ENCODE assay signal across 11 cellular contexts in the genomic region with DNA sequence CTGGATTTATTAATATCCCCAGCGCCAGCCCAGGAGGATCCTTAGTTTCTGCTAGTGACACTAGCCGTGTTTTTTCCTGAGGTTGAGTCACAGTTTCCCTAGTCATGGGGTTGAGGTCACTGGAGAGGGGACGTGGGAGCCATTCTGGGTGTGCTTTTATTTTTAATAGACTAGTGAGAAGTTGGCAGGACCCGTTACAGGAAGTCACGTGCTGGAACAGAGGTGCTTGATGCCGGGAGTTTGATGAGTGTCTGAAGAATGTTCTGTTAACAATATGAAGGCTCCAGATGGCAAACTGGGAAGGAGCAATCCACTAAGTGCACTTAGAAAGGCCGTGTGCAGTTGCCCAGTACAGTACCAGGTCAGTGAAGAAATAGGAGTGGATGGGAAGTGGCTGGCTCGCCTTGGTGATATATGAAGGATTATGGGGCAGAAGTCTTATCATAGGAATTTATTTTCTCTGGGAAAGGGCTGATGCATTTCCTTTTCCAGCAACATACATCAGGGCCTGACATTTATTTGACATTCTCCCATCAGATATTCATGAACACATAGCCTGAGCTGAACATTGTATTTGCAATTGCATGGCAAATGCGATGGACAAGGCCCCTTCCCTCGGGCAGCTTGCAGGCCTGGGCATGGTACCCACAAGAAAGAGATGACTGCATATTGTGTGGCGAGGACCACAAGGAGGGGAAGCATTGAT.
DNase-seq lines count a peak whose midpoint lies in the region; ATAC-seq and TF ChIP-seq lines count a peak whose summit lies in the region.
"Had no signal": no experiment of that assay in that cellular context is flagged by ENCODE, and none has a peak within 500 bp of the region (broad histone marks: within the 10 kb centered on the region; RNA-seq: fewer than 3 reads in every experiment).

No MANE protein-coding gene starts in this region.

- peaks cover 26 to 59% (median 48%) of the 10 kb centered on the region in 7 donors for H3K4me1 Mint-ChIP-seq in naive thymus-derived CD4-positive, alpha-beta T cell

- peak overlapping the region; percentile 31 to 67 (median 52) for H3K4me2 ChIP-seq in BLaER1 treated with 17β-estradiol and CSF1 and Interleukin-3, amounts not matched to agents 10 nM and 100 nM
- H3K4me2 ChIP-seq: SK-N-SH had no signal

- peak; percentile 8 for DNase-seq in KBM-7
- peak in 1 of 9 donors; percentile 17 for DNase-seq in naive thymus-derived CD4-positive, alpha-beta T cell
- DNase-seq in hippocampal formation (lab: John Stamatoyannopoulos, UW), result no peak
- DNase-seq: NCI-H526 treated with DMSO at 0.1 percent for 48 hours, SK-N-SH had no signal

- in situ Hi-C loops in KBM-7 (cut with MboI; ENCODE audit: low pct_unique_long_range_greater_than_20kb, low sequenced_read_pairs), result no loop called here

- H3K9me3 ChIP-seq in BLaER1 treated with 17β-estradiol and CSF1 and Interleukin-3, amounts not matched to agents 10 nM and 100 nM (replicated peaks in 1 of 11), result peaks cover 0 to 40% (median 10%) of the 10 kb centered on the region in 11 experiments; a peak in 10 of 22 replicates
- H3K9me3 ChIP-seq in naive thymus-derived CD4-positive, alpha-beta T cell (ENCODE audit: control insufficient read depth in 2 of 3, low read length in 3 of 3), result no peaks in the 10 kb centered on the region
- H3K9me3 ChIP-seq: SK-N-SH, vagina had no signal

- 0 out of 22 replicates have a peak overlapping the region, but pooled peaks of 1 of the 11 experiments have one; percentile 17 for H3K27ac ChIP-seq in BLaER1 treated with 17β-estradiol and CSF1 and Interleukin-3, amounts not matched to agents 10 nM and 100 nM
- no peak overlapping the region for H3K27ac ChIP-seq in naive thymus-derived CD4-positive, alpha-beta T cell (ENCODE audit: low read depth, low read length)
- H3K27ac ChIP-seq: vagina had no signal

- POLR2A ChIA-PET in naive thymus-derived CD4-positive, alpha-beta T cell (lab: Charles Lee), result interaction anchor here (0.6 to 1.4 kb wide), 6 partner anchors 8 to 143 kb away, joined by 3 to 6 read pairs (median 3); no protein-coding TSS in a partner anchor

- H3K36me3 Mint-ChIP-seq in naive thymus-derived CD4-positive, alpha-beta T cell, result peaks cover 0 to 11% (median 0%) of the 10 kb centered on the region in 5 donors

- no peak overlapping the region for H3K4me3 ChIP-seq in BLaER1 treated with 17β-estradiol and CSF1 and Interleukin-3, amounts not matched to agents 10 nM and 100 nM
- no peak overlapping the region for H3K4me3 ChIP-seq in naive thymus-derived CD4-positive, alpha-beta T cell (ENCODE audit: low read length)
- H3K4me3 ChIP-seq: vagina had no signal

- H3K9ac ChIP-seq in BLaER1 treated with 17β-estradiol and CSF1 and Interleukin-3, amounts not matched to agents 10 nM and 100 nM, result no peak overlapping the region
- H3K9ac ChIP-seq: SK-N-SH had no signal

- CTCF ChIA-PET in naive thymus-derived CD4-positive, alpha-beta T cell (lab: Charles Lee), result no interaction called here

- peak; percentile 55 for ATAC-seq in esophagus mucosa
- ATAC-seq in naive thymus-derived CD4-positive, alpha-beta T cell, result no peak
- no peak for ATAC-seq in GM18517 (IDR thresholded peaks at IDR 0.05; ENCODE audit: unreplicated experiment)
- ATAC-seq in GM21825 (IDR thresholded peaks at IDR 0.05; ENCODE audit: unreplicated experiment), result no peak
- ATAC-seq in SK-N-SH treated with all-trans-retinoic acid at 6 μM for 48 hours, result no peak

- H3K36me3 ChIP-seq in BLaER1 treated with 17β-estradiol and CSF1 and Interleukin-3, amounts not matched to agents 10 nM and 100 nM, result no peaks in the 10 kb centered on the region
- H3K36me3 ChIP-seq in naive thymus-derived CD4-positive, alpha-beta T cell (ENCODE audit: control insufficient read depth in 2 of 3, insufficient read depth in 3 of 3, low read length in 3 of 3), result no peaks in the 10 kb centered on the region
- H3K36me3 ChIP-seq: vagina had no signal

- peak overlapping the region in 4 of 9 donors; percentile 23 to 77 (median 58) for H3K27ac Mint-ChIP-seq in naive thymus-derived CD4-positive, alpha-beta T cell

- intact Hi-C loops in naive thymus-derived CD4-positive, alpha-beta T cell (cut with micrococcal nuclease), result no loop called here

- peaks cover 0 to 2% (median 0%) of the 10 kb centered on the region in 11 donors for H3K9me3 Mint-ChIP-seq in naive thymus-derived CD4-positive, alpha-beta T cell

- no peaks in the 10 kb centered on the region for H4K20me1 ChIP-seq in BLaER1 treated with 17β-estradiol and CSF1 and Interleukin-3, amounts not matched to agents 10 nM and 100 nM

- no peaks in the 10 kb centered on the region for H3K27me3 ChIP-seq in BLaER1 treated with 17β-estradiol and CSF1 and Interleukin-3, amounts not matched to agents 10 nM and 100 nM
- no peaks in the 10 kb centered on the region for H3K27me3 ChIP-seq in naive thymus-derived CD4-positive, alpha-beta T cell (ENCODE audit: control insufficient read depth in 2 of 2, insufficient read depth in 2 of 2, low read length in 2 of 2)
- H3K27me3 ChIP-seq: vagina had no signal

- H3K27me3 Mint-ChIP-seq in naive thymus-derived CD4-positive, alpha-beta T cell, result peaks cover 0 to 16% (median 0%) of the 10 kb centered on the region in 5 donors

- H3K4me1 ChIP-seq in BLaER1 treated with 17β-estradiol and CSF1 and Interleukin-3, amounts not matched to agents 10 nM and 100 nM, result peaks cover 10 to 33% (median 19%) of the 10 kb centered on the region in 10 experiments
- peaks cover 10 to 35% of the 10 kb centered on the region in 2 donors for H3K4me1 ChIP-seq in naive thymus-derived CD4-positive, alpha-beta T cell (ENCODE audit: control insufficient read depth in 2 of 2, insufficient read depth in 2 of 2, low read length in 2 of 2)
- H3K4me1 ChIP-seq: vagina had no signal

- H3K4me3 Mint-ChIP-seq in naive thymus-derived CD4-positive, alpha-beta T cell, result peak overlapping the region in 8 of 10 donors; percentile 3 to 66 (median 40)

TF ChIP-seq in SK-N-SH treated with all-trans-retinoic acid at 6 μM for 48 hours, 23 proteins besides CTCF, POLR2A, EP300 and RAD21:
- no peak for TF ChIP-seq TOX (CRISPR knock-in tag; IDR thresholded peaks at IDR 0.05; ENCODE audit: borderline replicate concordance)
- TF ChIP-seq ZFP30 (CRISPR knock-in tag; IDR thresholded peaks at IDR 0.05), result no peak
- TF ChIP-seq ESRRG (CRISPR knock-in tag; IDR thresholded peaks at IDR 0.05), result no peak
- TF ChIP-seq RARB (CRISPR knock-in tag; IDR thresholded peaks at IDR 0.05), result no peak
- TF ChIP-seq PPARA (CRISPR knock-in tag; IDR thresholded peaks at IDR 0.05; ENCODE audit: borderline replicate concordance), result no peak
- no peak for TF ChIP-seq ZNF70 (CRISPR knock-in tag; IDR thresholded peaks at IDR 0.05)
- TF ChIP-seq BACH2 (CRISPR knock-in tag; IDR thresholded peaks at IDR 0.05; ENCODE audit: borderline replicate concordance), result no peak
- no peak for TF ChIP-seq OSR1 (CRISPR knock-in tag; IDR thresholded peaks at IDR 0.05)
- TF ChIP-seq SNAI2 (CRISPR knock-in tag; IDR thresholded peaks at IDR 0.05), result no peak
- no peak for TF ChIP-seq ARNTL (CRISPR knock-in tag; IDR thresholded peaks at IDR 0.05; ENCODE audit: borderline replicate concordance, low read depth)
- TF ChIP-seq, protein P1, sequence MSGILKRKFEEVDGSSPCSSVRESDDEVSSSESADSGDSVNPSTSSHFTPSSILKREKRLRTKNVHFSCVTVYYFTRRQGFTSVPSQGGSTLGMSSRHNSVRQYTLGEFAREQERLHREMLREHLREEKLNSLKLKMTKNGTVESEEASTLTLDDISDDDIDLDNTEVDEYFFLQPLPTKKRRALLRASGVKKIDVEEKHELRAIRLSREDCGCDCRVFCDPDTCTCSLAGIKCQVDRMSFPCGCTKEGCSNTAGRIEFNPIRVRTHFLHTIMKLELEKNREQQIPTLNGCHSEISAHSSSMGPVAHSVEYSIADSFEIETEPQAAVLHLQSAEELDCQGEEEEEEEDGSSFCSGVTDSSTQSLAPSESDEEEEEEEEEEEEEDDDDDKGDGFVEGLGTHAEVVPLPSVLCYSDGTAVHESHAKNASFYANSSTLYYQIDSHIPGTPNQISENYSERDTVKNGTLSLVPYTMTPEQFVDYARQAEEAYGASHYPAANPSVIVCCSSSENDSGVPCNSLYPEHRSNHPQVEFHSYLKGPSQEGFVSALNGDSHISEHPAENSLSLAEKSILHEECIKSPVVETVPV (CRISPR knock-in tag; IDR thresholded peaks at IDR 0.05), result no peak
- TF ChIP-seq GLIS3 (CRISPR knock-in tag; IDR thresholded peaks at IDR 0.05), result no peak
- TF ChIP-seq, protein P2, sequence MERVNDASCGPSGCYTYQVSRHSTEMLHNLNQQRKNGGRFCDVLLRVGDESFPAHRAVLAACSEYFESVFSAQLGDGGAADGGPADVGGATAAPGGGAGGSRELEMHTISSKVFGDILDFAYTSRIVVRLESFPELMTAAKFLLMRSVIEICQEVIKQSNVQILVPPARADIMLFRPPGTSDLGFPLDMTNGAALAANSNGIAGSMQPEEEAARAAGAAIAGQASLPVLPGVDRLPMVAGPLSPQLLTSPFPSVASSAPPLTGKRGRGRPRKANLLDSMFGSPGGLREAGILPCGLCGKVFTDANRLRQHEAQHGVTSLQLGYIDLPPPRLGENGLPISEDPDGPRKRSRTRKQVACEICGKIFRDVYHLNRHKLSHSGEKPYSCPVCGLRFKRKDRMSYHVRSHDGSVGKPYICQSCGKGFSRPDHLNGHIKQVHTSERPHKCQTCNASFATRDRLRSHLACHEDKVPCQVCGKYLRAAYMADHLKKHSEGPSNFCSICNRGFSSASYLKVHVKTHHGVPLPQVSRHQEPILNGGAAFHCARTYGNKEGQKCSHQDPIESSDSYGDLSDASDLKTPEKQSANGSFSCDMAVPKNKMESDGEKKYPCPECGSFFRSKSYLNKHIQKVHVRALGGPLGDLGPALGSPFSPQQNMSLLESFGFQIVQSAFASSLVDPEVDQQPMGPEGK (CRISPR knock-in tag; IDR thresholded peaks at IDR 0.05; ENCODE audit: borderline replicate concordance), result no peak
- TF ChIP-seq ZNF8 (CRISPR knock-in tag; IDR thresholded peaks at IDR 0.05), result no peak
- no peak for TF ChIP-seq TCF4 (CRISPR knock-in tag; IDR thresholded peaks at IDR 0.05; ENCODE audit: borderline replicate concordance)
- TF ChIP-seq ZNF565 (CRISPR knock-in tag; conservative IDR thresholded peaks at IDR 0.05; ENCODE audit: low read depth), result no peak
- TF ChIP-seq ISL1 (CRISPR knock-in tag; IDR thresholded peaks at IDR 0.05), result no peak
